ENCODE assay signal across 16 cellular contexts in the genomic region with DNA sequence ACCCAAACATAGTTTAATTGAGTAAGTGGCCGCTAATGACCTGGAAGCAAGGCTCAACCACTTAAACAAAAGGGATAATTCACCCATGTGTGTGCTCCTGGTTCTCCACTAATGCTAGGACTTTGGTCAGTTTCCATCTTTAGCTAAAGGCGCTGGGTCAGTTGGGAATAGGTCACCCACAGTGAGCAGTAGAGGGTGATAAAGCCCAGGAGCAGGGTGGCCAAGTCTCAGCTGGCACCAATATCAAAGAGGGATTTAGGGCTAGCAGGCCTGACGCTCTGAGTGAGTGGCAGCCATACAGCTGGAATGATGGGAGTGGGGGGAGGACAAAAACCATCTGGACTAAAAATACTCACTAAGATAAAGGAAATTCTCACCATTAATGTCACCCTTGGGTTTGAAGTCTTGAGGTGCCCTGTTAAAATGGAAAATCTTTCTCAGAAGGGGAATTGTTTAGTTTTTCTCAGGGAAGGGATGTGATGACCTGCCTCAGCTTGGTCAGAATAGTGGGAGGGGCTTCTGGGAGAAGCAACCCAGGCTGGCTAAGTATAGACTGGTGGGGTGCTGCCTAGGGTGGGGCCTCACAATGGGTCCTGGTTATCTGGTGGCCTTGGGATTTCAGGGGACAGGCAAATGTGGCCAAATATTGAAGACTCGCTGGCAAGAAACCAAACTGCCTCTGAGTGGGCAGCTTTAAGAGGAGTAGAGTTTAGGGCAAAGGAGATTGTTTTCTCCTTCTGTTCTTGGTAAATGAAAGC. TPM values are rescaled to one million over a fixed set of nuclear protein-coding genes. Genes with fewer than 3 reads are reported as not detected.
DNase-seq lines count a peak whose midpoint lies in the region; FAIRE-seq and TF ChIP-seq lines count a peak whose summit lies in the region.
"Had no signal": no experiment of that assay in that cellular context is flagged by ENCODE, and none has a peak within 500 bp of the region (broad histone marks: within the 10 kb centered on the region; RNA-seq: fewer than 3 reads in every experiment).

No MANE protein-coding gene starts in this region.

- H3K27me3 Mint-ChIP-seq in MCF 10A (ENCODE audit: insufficient read depth, unreplicated experiment) = peaks cover 44% of the 10 kb centered on the region
- H3K27me3 Mint-ChIP-seq: activated naive CD8-positive, alpha-beta T cell; stimulated activated naive CD8-positive, alpha-beta T cell treated with anti-CD3 and anti-CD28 coated beads, Interleukin-15, Interleukin-2, amounts not matched to agents 100 ng/mL and 50 ng/mL, for 24 hours had no signal

- peaks cover 0 to 26% of the 10 kb centered on the region in 2 donors for H3K27me3 ChIP-seq in breast epithelium
- no peaks in the 10 kb centered on the region for H3K27me3 ChIP-seq in left ventricle myocardium inferior (ENCODE audit: low read depth)
- peaks cover 2% of the 10 kb centered on the region for H3K27me3 ChIP-seq in rectal smooth muscle tissue (ENCODE audit: control insufficient read depth, insufficient read depth, low read length)
- no peaks in the 10 kb centered on the region for H3K27me3 ChIP-seq in uterus

- CTCF ChIA-PET in MCF 10A (lab: Yijun Ruan, JAX) = interaction anchor here (0.6 to 4.7 kb wide), 5 partner anchors 8 to 203 kb away, joined by 3 to 17 read pairs (median 5); a partner anchor contains a TSS

- no peak overlapping the region for H3K4me3 ChIP-seq in breast epithelium
- H3K4me3 ChIP-seq in left ventricle myocardium inferior = no peak overlapping the region
- H3K4me3 ChIP-seq in rectal smooth muscle tissue (ENCODE audit: low read length) = no peak overlapping the region
- no peak overlapping the region for H3K4me3 ChIP-seq in uterus

- POLR2A ChIA-PET in MCF 10A (lab: Yijun Ruan, JAX) = interaction anchor here (0.7 to 7.3 kb wide), 3 partner anchors 13 to 47 kb away, joined by 3 to 119 read pairs (median 68); no protein-coding TSS in a partner anchor

- BruUV-seq in MCF 10A (replicated peaks; lab: Mats Ljungman, UMichigan) = no TSS peak

- TF ChIP-seq POLR2A in breast epithelium (IDR thresholded peaks at IDR 0.05) = no peak
- no peak for TF ChIP-seq POLR2A in uterus (IDR thresholded peaks at IDR 0.05)

- H3K36me3 ChIP-seq in breast epithelium (no peaks in the 10 kb centered on the region), left ventricle myocardium inferior (no peaks in the 10 kb centered on the region), rectal smooth muscle tissue (ENCODE audit: control insufficient read depth, insufficient read depth, low read length) (no peaks in the 10 kb centered on the region), uterus (no peaks in the 10 kb centered on the region)

- intact Hi-C loops in breast epithelium (cut with DNase I; ENCODE audit: low total_unique reads) (no loop called here), MCF 10A (cut with micrococcal nuclease) (no loop called here), left ventricle myocardium inferior (cut with micrococcal nuclease) (loop anchor here (5.0 kb wide), 1 partner anchor 49 kb away; a partner anchor contains a TSS), uterus (cut with DNase I; ENCODE audit: low total_unique reads) (no loop called here)

- no peak overlapping the region for H3K4me3 Mint-ChIP-seq in MCF 10A (ENCODE audit: unreplicated experiment)
- H3K4me3 Mint-ChIP-seq: activated naive CD8-positive, alpha-beta T cell; stimulated activated naive CD8-positive, alpha-beta T cell treated with anti-CD3 and anti-CD28 coated beads, Interleukin-15, Interleukin-2, amounts not matched to agents 100 ng/mL and 50 ng/mL, for 24 hours; T-helper 1 cell treated with Interleukin-12 subunit alpha and Interleukin-12 subunit beta and Interleukin-4 antibody, amounts not matched to agents 30 μg/mL and 1 μg/mL, for 36 hours had no signal

- DNase-seq in breast epithelium (ENCODE audit: low spot score in 2 of 2) (no peak), MCF 10A (ENCODE audit: unreplicated experiment) (no peak), left ventricle myocardium inferior (no peak), uterus (no peak), RCC 7860 (ENCODE audit: low spot score) (no peak), retina (no peak), NOMO-1 treated with DMSO at 0.1 percent for 48 hours (lab: John Stamatoyannopoulos, UW; ENCODE audit: unreplicated experiment) (no peak)
- DNase-seq: ACHN; activated CD8-positive, alpha-beta memory T cell treated with anti-CD3 and anti-CD28 coated beads, Interleukin-2, amount 50 U/mL, for 48 hours; MM.1S had no signal

- H3K9ac ChIP-seq in rectal smooth muscle tissue (ENCODE audit: low read length) = no peak overlapping the region

- peaks cover 0 to 4% of the 10 kb centered on the region in 2 donors for H3K4me1 ChIP-seq in breast epithelium
- peaks cover 88% of the 10 kb centered on the region for H3K4me1 ChIP-seq in left ventricle myocardium inferior
- peaks cover 3% of the 10 kb centered on the region for H3K4me1 ChIP-seq in rectal smooth muscle tissue (ENCODE audit: control insufficient read depth, insufficient read depth, low read length)
- peaks cover 4% of the 10 kb centered on the region in 2 donors for H3K4me1 ChIP-seq in uterus

- H3K9me3 ChIP-seq in breast epithelium = no peaks in the 10 kb centered on the region
- no peaks in the 10 kb centered on the region for H3K9me3 ChIP-seq in left ventricle myocardium inferior (replicated peaks)
- H3K9me3 ChIP-seq in uterus = no peaks in the 10 kb centered on the region

- FAIRE-seq in RCC 7860 (lab: Jason Lieb, UNC) = no peak

- H3K9me3 Mint-ChIP-seq in MCF 10A (ENCODE audit: unreplicated experiment) = no peaks in the 10 kb centered on the region
- H3K9me3 Mint-ChIP-seq: stimulated activated naive CD8-positive, alpha-beta T cell treated with anti-CD3 and anti-CD28 coated beads, Interleukin-15, Interleukin-2, amounts not matched to agents 100 ng/mL and 50 ng/mL, for 24 hours; T-helper 1 cell treated with Interleukin-12 subunit alpha and Interleukin-12 subunit beta and Interleukin-4 antibody, amounts not matched to agents 30 μg/mL and 1 μg/mL, for 36 hours had no signal

- no peaks in the 10 kb centered on the region for H3K36me3 Mint-ChIP-seq in MCF 10A (ENCODE audit: insufficient read depth, unreplicated experiment)
- H3K36me3 Mint-ChIP-seq: activated naive CD8-positive, alpha-beta T cell had no signal

- H3K27ac ChIP-seq in breast epithelium = peak overlapping the region; percentile 50 to 65
- H3K27ac ChIP-seq in left ventricle myocardium inferior (replicated peaks) = peak overlapping the region; percentile 80
- H3K27ac ChIP-seq in rectal smooth muscle tissue (ENCODE audit: low read depth, low read length) = peak overlapping the region; percentile 34
- peak overlapping the region; percentile 74 to 87 for H3K27ac ChIP-seq in uterus

- TF ChIP-seq CTCF in breast epithelium (IDR thresholded peaks at IDR 0.05) = no peak
- no peak for TF ChIP-seq CTCF in MCF 10A (IDR thresholded peaks at IDR 0.05; ENCODE audit: unreplicated experiment)
- no peak for TF ChIP-seq CTCF in left ventricle myocardium inferior (IDR thresholded peaks at IDR 0.05; ENCODE audit: borderline replicate concordance)
- no peak for TF ChIP-seq CTCF in uterus (IDR thresholded peaks at IDR 0.05)

- peaks cover 15% of the 10 kb centered on the region for H3K4me1 Mint-ChIP-seq in MCF 10A (ENCODE audit: insufficient read depth, unreplicated experiment)

- no peak overlapping the region for H3K27ac Mint-ChIP-seq in MCF 10A (ENCODE audit: low read depth, unreplicated experiment)
- H3K27ac Mint-ChIP-seq: activated naive CD8-positive, alpha-beta T cell; stimulated activated naive CD8-positive, alpha-beta T cell treated with anti-CD3 and anti-CD28 coated beads, Interleukin-15, Interleukin-2, amounts not matched to agents 100 ng/mL and 50 ng/mL, for 24 hours; T-helper 1 cell treated with Interleukin-12 subunit alpha and Interleukin-12 subunit beta and Interleukin-4 antibody, amounts not matched to agents 30 μg/mL and 1 μg/mL, for 36 hours had no signal

RNA-seq across cellular contexts. Expression of a gene that starts 47.1 kb away (rescaled TPM):
- total RNA-seq in breast epithelium (1,000 to 10,000 TPM in 1 of 3 donors, 100 to 1,000 TPM in 2; 606 to 1,046 (median 681) TPM), MCF 10A (2022) (115 and 124 TPM in 2 replicates), left ventricle myocardium inferior (58.9 TPM), uterus (100 to 1,000 TPM; 101 to 786 (median 475) TPM)

RNA-seq across cellular contexts. Expression of a gene that starts 49.0 kb away (rescaled TPM):
- total RNA-seq in breast epithelium = not detected
- total RNA-seq in MCF 10A (2022) = not detected in 2 replicates
- not detected for total RNA-seq in left ventricle myocardium inferior
- not detected for total RNA-seq in uterus
- total RNA-seq: cerebellum, mucosa of gallbladder had no signal
